12 cellular contexts compared by ENCODE assay signal in genomic region chr13:51728972-51729371, GRCh38.
A peak's percentile ranks its signal among the peaks of the same experiment; 100 is the strongest.
DNase-seq lines count a peak whose midpoint lies in the region; ATAC-seq and TF ChIP-seq lines count a peak whose summit lies in the region.
"Had no signal": no experiment of that assay in that cellular context is flagged by ENCODE, and none has a peak within 500 bp of the region (broad histone marks: within the 10 kb centered on the region; RNA-seq: fewer than 3 reads in every experiment).

No MANE protein-coding gene starts in this region.

- no peaks in the 10 kb centered on the region for H3K27me3 ChIP-seq in AG04450 (ENCODE audit: control insufficient read depth, insufficient read depth, low read length)

- no peak for ATAC-seq in HG02973 (IDR thresholded peaks at IDR 0.05; ENCODE audit: unreplicated experiment)

- TF ChIP-seq CTCF in AG04450 (IDR thresholded peaks at IDR 0.05; ENCODE audit: low read depth, low read length) = no peak
- TF ChIP-seq CTCF in astrocyte of the cerebellum (IDR thresholded peaks at IDR 0.05; ENCODE audit: low read depth, low read length, missing control alignments) = no peak

- peak overlapping the region; percentile 76 for H3K27ac ChIP-seq in AG04450 (ENCODE audit: low read depth, low read length)

- in situ Hi-C loops in astrocyte of the cerebellum (cut with HindIII; ENCODE audit: low sequenced_read_pairs) = loop anchor here (10.0 to 25.0 kb wide), 2 partner anchors 104 to 267 kb away; partner anchors contain the start of gene INTS6

- POLR2A ChIA-PET in AG04450 (lab: Yijun Ruan, JAX) = interaction anchor here (0.6 to 2.6 kb wide), 3 partner anchors 29 to 276 kb away, joined by 3 to 10 read pairs (median 5); partner anchors contain the start of gene INTS6

- DNase-seq in AG04450 (ENCODE audit: low read depth, low spot score) (peak; percentile 53), HT1080 (ENCODE audit: low read depth) (peak; percentile 67), astrocyte of the cerebellum (ENCODE audit: low read depth) (peak; percentile 40), kidney tubule cell (ENCODE audit: low spot score) (peak; percentile 54), NCI-H1048 (lab: John Stamatoyannopoulos, UW) (no peak), NCI-H1092 (lab: John Stamatoyannopoulos, UW) (no peak), iPS-NIHi11 (ENCODE audit: low spot score) (no peak)
- DNase-seq: activated naive CD8-positive, alpha-beta T cell treated with anti-CD3 and anti-CD28 coated beads, Interleukin-2, amount 10 ng/mL, durations not matched to agents 7 days and 5 days; naive B cell; NCI-H2107; T-helper 9 cell had no signal

- H3K9me3 ChIP-seq in AG04450 (ENCODE audit: control insufficient read depth, insufficient read depth, low read length) = no peaks in the 10 kb centered on the region

- H3K4me3 ChIP-seq in AG04450 (ENCODE audit: low read depth, low read length) (no peak overlapping the region), astrocyte of the cerebellum (ENCODE audit: low read depth, low read length) (no peak overlapping the region)

- CTCF ChIA-PET in AG04450 (lab: Charles Lee) = interaction anchor here (0.5 to 0.8 kb wide), 2 partner anchors 29 to 210 kb away, joined by 3 read pairs; no protein-coding TSS in a partner anchor

Comparison
In these comparisons a context has a peak if more than half of its experiments do, and no peak if none do; other contexts are left out.
1. DNase-seq: peak in AG04450 (single experiment), HT1080 (single experiment), astrocyte of the cerebellum (single experiment) and kidney tubule cell (single experiment); none in NCI-H1048 (single experiment), NCI-H1092 (single experiment) and iPS-NIHi11 (single experiment).